In genomic region chr20:35311822-35312221, GRCh38 we compare ENCODE assay signal across 20 cellular contexts. TPM values are rescaled to one million over a fixed set of nuclear protein-coding genes. Genes with fewer than 3 reads are reported as not detected.
DNase-seq lines count a peak whose midpoint lies in the region; ATAC-seq and TF ChIP-seq lines count a peak whose summit lies in the region.
"Had no signal": no experiment of that assay in that cellular context is flagged by ENCODE, and none has a peak within 500 bp of the region (broad histone marks: within the 10 kb centered on the region; RNA-seq: fewer than 3 reads in every experiment).

No MANE protein-coding gene starts in this region.

- TF ChIP-seq CTCF in activated CD8-positive, alpha-beta T cell treated with anti-CD3 and anti-CD28 coated beads for 36 hours (IDR thresholded peaks at IDR 0.05): no peak

- whole genome bisulfite sequencing in mesodermal cell (ENCODE audit: insufficient coverage in 2 of 2), 2 experiments: 89 to 90% methylated on average over 2 to 3 of the region's 5 CpGs

- H3K9me3 Mint-ChIP-seq in activated CD8-positive, alpha-beta T cell treated with anti-CD3 and anti-CD28 coated beads for 36 hours: no peaks in the 10 kb centered on the region
- H3K9me3 Mint-ChIP-seq in activated CD8-positive, alpha-beta T cell treated with anti-CD3 and anti-CD28 coated beads, Interleukin-2, amount 10 ng/mL, durations not matched to agents 7 days and 5 days (ENCODE audit: insufficient read depth): no peaks in the 10 kb centered on the region
- H3K9me3 Mint-ChIP-seq in activated naive CD8-positive, alpha-beta T cell treated with anti-CD3 and anti-CD28 coated beads for 36 hours: no peaks in the 10 kb centered on the region
- H3K9me3 Mint-ChIP-seq: activated naive CD8-positive, alpha-beta T cell treated with anti-CD3 and anti-CD28 coated beads, Interleukin-2, amount 10 ng/mL, durations not matched to agents 7 days and 5 days had no signal

- H3K27me3 Mint-ChIP-seq in activated CD8-positive, alpha-beta T cell treated with anti-CD3 and anti-CD28 coated beads for 36 hours: no peaks in the 10 kb centered on the region
- H3K27me3 Mint-ChIP-seq in activated CD8-positive, alpha-beta T cell treated with anti-CD3 and anti-CD28 coated beads, Interleukin-2, amount 10 ng/mL, durations not matched to agents 7 days and 5 days (ENCODE audit: low read depth): no peaks in the 10 kb centered on the region
- no peaks in the 10 kb centered on the region for H3K27me3 Mint-ChIP-seq in activated naive CD8-positive, alpha-beta T cell treated with anti-CD3 and anti-CD28 coated beads for 36 hours
- H3K27me3 Mint-ChIP-seq: activated naive CD8-positive, alpha-beta T cell treated with anti-CD3 and anti-CD28 coated beads, Interleukin-2, amount 10 ng/mL, durations not matched to agents 7 days and 5 days had no signal

- H3K36me3 ChIP-seq in mesodermal cell (ENCODE audit: control insufficient read depth, insufficient read depth, low read length): peaks cover 4% of the 10 kb centered on the region
- H3K36me3 ChIP-seq: right lobe of liver had no signal

- POLR2A ChIA-PET in activated CD8-positive, alpha-beta T cell treated with anti-CD3 and anti-CD28 coated beads for 36 hours (lab: Charles Lee): interaction anchor here (1.6 kb wide), 1 partner anchor 13 kb away, joined by 4 read pairs; no protein-coding TSS in a partner anchor
- POLR2A ChIA-PET in activated CD8-positive, alpha-beta T cell treated with anti-CD3 and anti-CD28 coated beads, Interleukin-2, amount 10 ng/mL, durations not matched to agents 7 days and 5 days (lab: Charles Lee): no interaction called here

- H3K4me1 ChIP-seq in mesodermal cell (ENCODE audit: control insufficient read depth, insufficient read depth, low read length, poor library complexity, severe bottlenecking): peaks cover 40% of the 10 kb centered on the region

- H3K4me1 Mint-ChIP-seq in activated CD8-positive, alpha-beta T cell treated with anti-CD3 and anti-CD28 coated beads for 36 hours (ENCODE audit: low read depth): peaks cover 54% of the 10 kb centered on the region
- peaks cover 47% of the 10 kb centered on the region for H3K4me1 Mint-ChIP-seq in activated CD8-positive, alpha-beta T cell treated with anti-CD3 and anti-CD28 coated beads, Interleukin-2, amount 10 ng/mL, durations not matched to agents 7 days and 5 days (ENCODE audit: low read depth)
- H3K4me1 Mint-ChIP-seq in activated naive CD8-positive, alpha-beta T cell treated with anti-CD3 and anti-CD28 coated beads for 36 hours: peaks cover 31% of the 10 kb centered on the region

- H3K27ac ChIP-seq in mesodermal cell (ENCODE audit: low read depth, low read length, severe bottlenecking): peak overlapping the region; percentile 11
- H3K27ac ChIP-seq: right lobe of liver, upper lobe of left lung had no signal

- intact Hi-C loops in activated CD8-positive, alpha-beta T cell treated with anti-CD3 and anti-CD28 coated beads for 36 hours (cut with micrococcal nuclease): no loop called here

- H3K27ac Mint-ChIP-seq in activated CD8-positive, alpha-beta T cell treated with anti-CD3 and anti-CD28 coated beads for 36 hours: peak overlapping the region; percentile 49
- no peak overlapping the region for H3K27ac Mint-ChIP-seq in activated CD8-positive, alpha-beta T cell treated with anti-CD3 and anti-CD28 coated beads, Interleukin-2, amount 10 ng/mL, durations not matched to agents 7 days and 5 days
- peak overlapping the region; percentile 35 for H3K27ac Mint-ChIP-seq in activated naive CD8-positive, alpha-beta T cell treated with anti-CD3 and anti-CD28 coated beads for 36 hours
- H3K27ac Mint-ChIP-seq: activated naive CD8-positive, alpha-beta T cell treated with anti-CD3 and anti-CD28 coated beads, Interleukin-2, amount 10 ng/mL, durations not matched to agents 7 days and 5 days had no signal

- CTCF ChIA-PET in activated CD8-positive, alpha-beta T cell treated with anti-CD3 and anti-CD28 coated beads for 36 hours (lab: Charles Lee): interaction anchor here (6.0 kb wide), 1 partner anchor 18 kb away, joined by 31 read pairs; no protein-coding TSS in a partner anchor
- CTCF ChIA-PET in activated CD8-positive, alpha-beta T cell treated with anti-CD3 and anti-CD28 coated beads, Interleukin-2, amount 10 ng/mL, durations not matched to agents 7 days and 5 days (lab: Charles Lee): interaction anchor here (1.0 to 2.1 kb wide), 3 partner anchors 8 to 18 kb away, joined by 5 to 7 read pairs (median 5); no protein-coding TSS in a partner anchor

- H3K4me3 Mint-ChIP-seq in activated CD8-positive, alpha-beta T cell treated with anti-CD3 and anti-CD28 coated beads for 36 hours: no peak overlapping the region
- H3K4me3 Mint-ChIP-seq in activated CD8-positive, alpha-beta T cell treated with anti-CD3 and anti-CD28 coated beads, Interleukin-2, amount 10 ng/mL, durations not matched to agents 7 days and 5 days: no peak overlapping the region
- H3K4me3 Mint-ChIP-seq in activated naive CD8-positive, alpha-beta T cell treated with anti-CD3 and anti-CD28 coated beads for 36 hours: no peak overlapping the region
- H3K4me3 Mint-ChIP-seq: activated naive CD8-positive, alpha-beta T cell treated with anti-CD3 and anti-CD28 coated beads, Interleukin-2, amount 10 ng/mL, durations not matched to agents 7 days and 5 days had no signal

- H3K4me3 ChIP-seq in mesodermal cell (ENCODE audit: extremely low read depth, insufficient read depth, low read length, poor library complexity, severe bottlenecking): no peak overlapping the region
- H3K4me3 ChIP-seq: right lobe of liver, upper lobe of left lung had no signal

- H3K9me3 ChIP-seq in mesodermal cell (ENCODE audit: control insufficient read depth, low read length): no peaks in the 10 kb centered on the region
- H3K9me3 ChIP-seq: Caco-2, right lobe of liver, upper lobe of left lung had no signal

- DNase-seq in activated CD8-positive, alpha-beta T cell treated with anti-CD3 and anti-CD28 coated beads for 36 hours: no peak
- DNase-seq in activated CD8-positive, alpha-beta T cell treated with anti-CD3 and anti-CD28 coated beads, Interleukin-2, amount 10 ng/mL, durations not matched to agents 7 days and 5 days: no peak
- peak; percentile 23 for DNase-seq in NCI-H146 (lab: John Stamatoyannopoulos, UW)
- DNase-seq in activated naive CD8-positive, alpha-beta T cell treated with anti-CD3 and anti-CD28 coated beads for 36 hours: no peak
- DNase-seq in SKM-1 (lab: John Stamatoyannopoulos, UW; ENCODE audit: unreplicated experiment): no peak
- no peak for DNase-seq in UCSD-AML1 (lab: John Stamatoyannopoulos, UW; ENCODE audit: unreplicated experiment)
- DNase-seq: activated naive CD8-positive, alpha-beta T cell treated with anti-CD3 and anti-CD28 coated beads, Interleukin-2, amount 10 ng/mL, durations not matched to agents 7 days and 5 days; Caco-2; NCI-H1694 treated with DMSO at 0.1 percent for 48 hours; NCI-H524 treated with DMSO at 0.1 percent for 48 hours; right lobe of liver; upper lobe of left lung had no signal

- H3K36me3 Mint-ChIP-seq in activated CD8-positive, alpha-beta T cell treated with anti-CD3 and anti-CD28 coated beads for 36 hours (ENCODE audit: low read depth): peaks cover 26% of the 10 kb centered on the region
- peaks cover 26% of the 10 kb centered on the region for H3K36me3 Mint-ChIP-seq in activated CD8-positive, alpha-beta T cell treated with anti-CD3 and anti-CD28 coated beads, Interleukin-2, amount 10 ng/mL, durations not matched to agents 7 days and 5 days (ENCODE audit: low read depth)
- H3K36me3 Mint-ChIP-seq in activated naive CD8-positive, alpha-beta T cell treated with anti-CD3 and anti-CD28 coated beads for 36 hours: peaks cover 13% of the 10 kb centered on the region

- no peak for ATAC-seq in activated CD8-positive, alpha-beta T cell treated with anti-CD3 and anti-CD28 coated beads for 36 hours
- ATAC-seq in activated CD8-positive, alpha-beta T cell treated with anti-CD3 and anti-CD28 coated beads, Interleukin-2, amount 10 ng/mL, durations not matched to agents 7 days and 5 days: no peak
- no peak for ATAC-seq in HG02798 (IDR thresholded peaks at IDR 0.05; ENCODE audit: poor library complexity, unreplicated experiment)

RNA-seq across cellular contexts. Expression of gene FAM83C, which starts 19.6 kb away (rescaled TPM):
- total RNA-seq in activated CD8-positive, alpha-beta T cell treated with anti-CD3 and anti-CD28 coated beads for 36 hours: not detected
- not detected for total RNA-seq in activated CD8-positive, alpha-beta T cell treated with anti-CD3 and anti-CD28 coated beads, Interleukin-2, amount 10 ng/mL, durations not matched to agents 7 days and 5 days
- total RNA-seq in activated naive CD8-positive, alpha-beta T cell treated with anti-CD3 and anti-CD28 coated beads for 36 hours: not detected
- not detected for polyA plus RNA-seq in mesodermal cell (2013, experiment 1 of 2)
- not detected for polyA plus RNA-seq in mesodermal cell (2013, experiment 2 of 2)
- total RNA-seq: activated naive CD8-positive, alpha-beta T cell treated with anti-CD3 and anti-CD28 coated beads, Interleukin-2, amount 10 ng/mL, durations not matched to agents 7 days and 5 days; Caco-2; cardiac septum; G401; glomerular endothelial cell; LHCN-M2; right lobe of liver; RPMI7951; T-helper 2 cell treated with Interferon-gamma antibody and Interleukin-4, amounts not matched to agents 100 ng/mL and 5 ng/mL, for 36 hours; upper lobe of left lung had no signal

RNA-seq across cellular contexts. Expression of gene EIF6, which starts 27.2 kb away (rescaled TPM):
- 100 to 1,000 TPM; 132 to 144 TPM for total RNA-seq in activated CD8-positive, alpha-beta T cell treated with anti-CD3 and anti-CD28 coated beads for 36 hours
- 100 to 1,000 TPM; 104 to 109 TPM for total RNA-seq in activated CD8-positive, alpha-beta T cell treated with anti-CD3 and anti-CD28 coated beads, Interleukin-2, amount 10 ng/mL, durations not matched to agents 7 days and 5 days
- 100 to 1,000 TPM; 172 to 179 TPM for total RNA-seq in activated naive CD8-positive, alpha-beta T cell treated with anti-CD3 and anti-CD28 coated beads for 36 hours
- polyA plus RNA-seq in mesodermal cell (2013, experiment 1 of 2): 109 TPM
- 92.7 TPM for polyA plus RNA-seq in mesodermal cell (2013, experiment 2 of 2)

RNA-seq across cellular contexts. Expression of gene MMP24OS, which starts 33.9 kb away (rescaled TPM):
- total RNA-seq in activated CD8-positive, alpha-beta T cell treated with anti-CD3 and anti-CD28 coated beads for 36 hours: 10 to 100 TPM; 46.6 to 48.4 TPM
- total RNA-seq in activated CD8-positive, alpha-beta T cell treated with anti-CD3 and anti-CD28 coated beads, Interleukin-2, amount 10 ng/mL, durations not matched to agents 7 days and 5 days: 10 to 100 TPM; 42.0 to 43.1 TPM
- total RNA-seq in activated naive CD8-positive, alpha-beta T cell treated with anti-CD3 and anti-CD28 coated beads for 36 hours: 10 to 100 TPM; 27.2 to 27.4 TPM
- polyA plus RNA-seq in mesodermal cell (2013, experiment 1 of 2): 77.1 TPM
- polyA plus RNA-seq in mesodermal cell (2013, experiment 2 of 2): 70.8 TPM
